12 cellular contexts compared by ENCODE assay signal in the genomic region with DNA sequence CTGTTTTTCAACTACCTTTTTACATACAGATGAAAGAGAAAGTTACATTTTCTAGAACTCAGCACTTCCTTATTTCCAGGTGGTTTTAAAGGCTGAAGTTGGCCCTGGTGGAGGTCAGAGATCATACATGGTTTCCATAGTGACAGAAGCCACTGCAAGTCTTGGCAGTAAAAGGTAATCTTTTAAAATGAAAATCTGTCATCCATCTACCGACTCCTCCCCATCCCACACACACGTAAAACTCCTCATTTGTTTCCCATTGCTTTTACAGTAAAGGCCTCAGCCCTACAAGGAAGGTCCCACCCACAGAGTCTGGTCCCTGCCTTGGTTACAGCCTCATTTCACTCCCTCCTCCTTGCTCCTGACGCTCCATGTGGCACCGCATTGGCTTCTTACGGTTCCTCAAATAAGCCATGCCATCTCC. TPM values are rescaled to one million over a fixed set of nuclear protein-coding genes. Genes with fewer than 3 reads are reported as not detected.
A peak's percentile ranks its signal among the peaks of the same experiment; 100 is the strongest.
DNase-seq lines count a peak whose midpoint lies in the region; ATAC-seq and TF ChIP-seq lines count a peak whose summit lies in the region.
"Had no signal": no experiment of that assay in that cellular context is flagged by ENCODE, and none has a peak within 500 bp of the region (broad histone marks: within the 10 kb centered on the region; RNA-seq: fewer than 3 reads in every experiment).

No MANE protein-coding gene starts in this region.

- TF ChIP-seq CTCF in GM13976 (IDR thresholded peaks at IDR 0.05; ENCODE audit: borderline replicate concordance, control extremely low read depth, extremely low read depth, insufficient read depth, missing control alignments) (no peak), glutamatergic neuron (IDR thresholded peaks at IDR 0.05; ENCODE audit: partially characterized antibody, unreplicated experiment) (no peak)

- H3K4me3 Mint-ChIP-seq in glutamatergic neuron (ENCODE audit: unreplicated experiment), result no peak overlapping the region
- H3K4me3 Mint-ChIP-seq in activated CD4-positive, alpha-beta T cell treated with anti-CD3 and anti-CD28 coated beads, Interleukin-2, amount 10 ng/mL, durations not matched to agents 24 days and 14 days, result no peak overlapping the region
- H3K4me3 Mint-ChIP-seq: activated naive CD8-positive, alpha-beta T cell treated with anti-CD3 and anti-CD28 coated beads, Interleukin-2, amount 10 ng/mL, durations not matched to agents 7 days and 5 days had no signal

- H3K27me3 Mint-ChIP-seq in glutamatergic neuron (ENCODE audit: unreplicated experiment), result peaks cover 4% of the 10 kb centered on the region
- H3K27me3 Mint-ChIP-seq in activated CD4-positive, alpha-beta T cell treated with anti-CD3 and anti-CD28 coated beads, Interleukin-2, amount 10 ng/mL, durations not matched to agents 24 days and 14 days, result peaks cover 8% of the 10 kb centered on the region

- peak; percentile 58 for ATAC-seq in GM21360 (IDR thresholded peaks at IDR 0.05; ENCODE audit: unreplicated experiment)
- peak; percentile 60 for ATAC-seq in HG03280 (IDR thresholded peaks at IDR 0.05; ENCODE audit: unreplicated experiment)
- ATAC-seq: PC-3 had no signal

- no peak overlapping the region for H3K27ac Mint-ChIP-seq in glutamatergic neuron (ENCODE audit: unreplicated experiment)
- no peak overlapping the region for H3K27ac Mint-ChIP-seq in activated CD4-positive, alpha-beta T cell treated with anti-CD3 and anti-CD28 coated beads, Interleukin-2, amount 10 ng/mL, durations not matched to agents 24 days and 14 days
- H3K27ac Mint-ChIP-seq: activated naive CD8-positive, alpha-beta T cell treated with anti-CD3 and anti-CD28 coated beads, Interleukin-2, amount 10 ng/mL, durations not matched to agents 7 days and 5 days had no signal

- peak overlapping the region; percentile 11 for H3K27ac ChIP-seq in angular gyrus (ENCODE audit: low read depth, low read length)
- H3K27ac ChIP-seq: pancreas had no signal

- peaks cover 1% of the 10 kb centered on the region for H3K9me3 Mint-ChIP-seq in glutamatergic neuron (ENCODE audit: unreplicated experiment)
- no peaks in the 10 kb centered on the region for H3K9me3 Mint-ChIP-seq in activated CD4-positive, alpha-beta T cell treated with anti-CD3 and anti-CD28 coated beads, Interleukin-2, amount 10 ng/mL, durations not matched to agents 24 days and 14 days

- intact Hi-C loops in activated CD4-positive, alpha-beta T cell treated with anti-CD3 and anti-CD28 coated beads, Interleukin-2, amount 10 ng/mL, durations not matched to agents 24 days and 14 days (cut with micrococcal nuclease), result no loop called here
- intact Hi-C loops in posterior cingulate gyrus (cut with DNase I), result no loop called here

- peak; percentile 53 for DNase-seq in GM13976 (ENCODE audit: low spot score)
- no peak for DNase-seq in anterior cingulate cortex (lab: John Stamatoyannopoulos, UW)
- DNase-seq in glutamatergic neuron, result no peak
- DNase-seq in activated CD4-positive, alpha-beta T cell treated with anti-CD3 and anti-CD28 coated beads, Interleukin-2, amount 10 ng/mL, durations not matched to agents 24 days and 14 days, result no peak
- no peak for DNase-seq in posterior cingulate gyrus
- DNase-seq: activated CD4-positive, alpha-beta T cell treated with anti-CD3 and anti-CD28 coated beads for 4 hours; activated naive CD8-positive, alpha-beta T cell treated with anti-CD3 and anti-CD28 coated beads, Interleukin-2, amount 10 ng/mL, durations not matched to agents 7 days and 5 days; pancreas; PC-3 had no signal

- no peaks in the 10 kb centered on the region for H3K4me1 Mint-ChIP-seq in glutamatergic neuron (ENCODE audit: low read depth, unreplicated experiment)
- H3K4me1 Mint-ChIP-seq in activated CD4-positive, alpha-beta T cell treated with anti-CD3 and anti-CD28 coated beads, Interleukin-2, amount 10 ng/mL, durations not matched to agents 24 days and 14 days, result no peaks in the 10 kb centered on the region

- in situ Hi-C loops in GM13976 (cut with MboI; ENCODE audit: low sequenced_read_pairs, unreplicated experiment), result no loop called here

- peaks cover 9% of the 10 kb centered on the region for H3K36me3 Mint-ChIP-seq in glutamatergic neuron (ENCODE audit: unreplicated experiment)
- no peaks in the 10 kb centered on the region for H3K36me3 Mint-ChIP-seq in activated CD4-positive, alpha-beta T cell treated with anti-CD3 and anti-CD28 coated beads, Interleukin-2, amount 10 ng/mL, durations not matched to agents 24 days and 14 days (ENCODE audit: low read depth)
- H3K36me3 Mint-ChIP-seq: activated naive CD8-positive, alpha-beta T cell treated with anti-CD3 and anti-CD28 coated beads, Interleukin-2, amount 10 ng/mL, durations not matched to agents 7 days and 5 days had no signal

RNA-seq across cellular contexts. Expression of a gene that starts 2.8 kb away (rescaled TPM):
- not detected for total RNA-seq in glutamatergic neuron (ENCODE audit: unreplicated experiment)
- 0.09 and 0.35 TPM in 2 replicates for total RNA-seq in activated CD4-positive, alpha-beta T cell treated with anti-CD3 and anti-CD28 coated beads, Interleukin-2, amount 10 ng/mL, durations not matched to agents 24 days and 14 days
- total RNA-seq: activated naive CD8-positive, alpha-beta T cell treated with anti-CD3 and anti-CD28 coated beads, Interleukin-2, amount 10 ng/mL, durations not matched to agents 7 days and 5 days; PC-3 had no signal

RNA-seq across cellular contexts. Expression of a gene that starts 5.9 kb away (rescaled TPM):
- total RNA-seq in glutamatergic neuron (ENCODE audit: unreplicated experiment), result 0.56 TPM
- total RNA-seq in activated CD4-positive, alpha-beta T cell treated with anti-CD3 and anti-CD28 coated beads, Interleukin-2, amount 10 ng/mL, durations not matched to agents 24 days and 14 days, result not detected in 2 replicates
- total RNA-seq: activated naive CD8-positive, alpha-beta T cell treated with anti-CD3 and anti-CD28 coated beads, Interleukin-2, amount 10 ng/mL, durations not matched to agents 7 days and 5 days had no signal
